ENCODE assay signal across 2 cellular contexts in genomic region chr1:234779160-234779538, GRCh38.
TF ChIP-seq lines count a peak whose summit lies in the region.

No MANE protein-coding gene starts in this region.

TF ChIP-seq in IMR-90, 13 proteins besides CTCF, POLR2A, EP300 and RAD21 (continued from another document):
- TF ChIP-seq ELK1 (IDR thresholded peaks at IDR 0.05; ENCODE audit: borderline replicate concordance, low read depth, low read length) (no peak), CHD1 (IDR thresholded peaks at IDR 0.05; ENCODE audit: low read depth, low read length) (no peak), FOS (IDR thresholded peaks at IDR 0.05; ENCODE audit: low read depth, low read length) (no peak), MAZ (IDR thresholded peaks at IDR 0.05; ENCODE audit: borderline replicate concordance, low read depth, low read length) (no peak), USF2 (IDR thresholded peaks at IDR 0.05; ENCODE audit: low read depth, low read length) (no peak), BHLHE40 (IDR thresholded peaks at IDR 0.05; ENCODE audit: low read depth, low read length) (no peak), MAFK (IDR thresholded peaks at IDR 0.05; ENCODE audit: low read depth, low read length) (no peak), SMC3 (IDR thresholded peaks at IDR 0.05; ENCODE audit: low read depth, low read length) (no peak), NFE2L2 (IDR thresholded peaks at IDR 0.05; ENCODE audit: low read depth, low read length) (no peak), RCOR1 (IDR thresholded peaks at IDR 0.05; ENCODE audit: insufficient replicate concordance, low read length) (no peak), RFX5 (IDR thresholded peaks at IDR 0.05; ENCODE audit: low read depth, low read length) (no peak), MXI1 (IDR thresholded peaks at IDR 0.05; ENCODE audit: borderline replicate concordance, low read depth, low read length) (no peak)

TF ChIP-seq in endothelial cell of umbilical vein, 7 proteins besides CTCF, POLR2A, EP300 and RAD21 (continued from another document):
- TF ChIP-seq MAX (IDR thresholded peaks at IDR 0.05; ENCODE audit: insufficient read depth, insufficient read length), result no peak
- no peak for TF ChIP-seq JUN (IDR thresholded peaks at IDR 0.05; ENCODE audit: borderline replicate concordance, insufficient read depth, insufficient read length, low read depth)
